In the genomic region with DNA sequence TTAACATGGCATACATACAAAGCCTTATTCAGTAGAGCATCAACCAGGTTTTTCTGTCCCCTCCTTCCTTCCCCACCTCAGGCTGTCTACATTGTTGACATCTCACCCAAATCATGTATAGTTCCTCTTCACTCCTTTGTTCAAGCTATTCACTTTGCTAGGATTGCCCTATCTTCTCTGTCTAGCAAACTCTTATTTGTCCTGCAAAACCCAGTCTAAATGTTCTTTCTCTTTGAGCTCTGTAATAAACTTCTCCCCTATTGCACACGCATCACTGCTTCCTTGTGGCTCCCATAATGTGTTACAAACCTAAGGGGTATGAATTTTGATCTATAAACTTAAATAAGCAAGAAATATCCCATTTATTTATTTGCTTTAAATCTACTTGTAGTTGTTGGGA, we compare ENCODE assay signal across 29 cellular contexts. TPM values are rescaled to one million over a fixed set of nuclear protein-coding genes. Genes with fewer than 3 reads are reported as not detected.
"Had no signal": no experiment of that assay in that cellular context is flagged by ENCODE, and none has a peak within 500 bp of the region (broad histone marks: within the 10 kb centered on the region; RNA-seq: fewer than 3 reads in every experiment).

No MANE protein-coding gene starts in this region.

- H3K4me1 ChIP-seq: left ventricle myocardium inferior, testis, thyroid gland, transverse colon, upper lobe of left lung, vagina had no signal

- H3K27ac ChIP-seq: left ventricle myocardium inferior, ovary, skin epidermis, stomach, testis, thyroid gland, transverse colon, upper lobe of left lung, vagina had no signal

- H3K27ac Mint-ChIP-seq: naive thymus-derived CD4-positive, alpha-beta T cell; natural killer cell treated with Interleukin-12 subunit alpha and Interleukin-12 subunit beta and Interleukin-15 and Interleukin-18, amount 100 ng/mL, for 72 hours; progenitor cell of endocrine pancreas; stimulated activated naive B cell treated with anti-CD40 and anti-IgM and Interleukin-4, amounts not matched to agents 10 μg/mL and 1 μg/mL and 100 μg/mL, for 72 hours had no signal

- H3K27me3 Mint-ChIP-seq: progenitor cell of endocrine pancreas had no signal

- DNase-seq: islet precursor cell; left ventricle myocardium inferior; mesendoderm; midbrain; mucosa of descending colon; naive thymus-derived CD4-positive, alpha-beta T cell; ovary; retina; right cardiac atrium; stimulated activated CD4-positive, alpha-beta T cell treated with anti-CD3 and anti-CD28 coated beads, Interleukin-12 subunit alpha, Interleukin-12 subunit beta, amount 100 ng/mL, for 4 hours; stimulated activated CD4-positive, alpha-beta T cell treated with anti-CD3 and anti-CD28 coated beads, Interleukin-15, amount 100 ng/mL, for 24 hours; stimulated activated CD4-positive, alpha-beta T cell treated with anti-CD3 and anti-CD28 coated beads, Interleukin-2, amount 100 ng/mL, for 24 hours; stimulated activated CD4-positive, alpha-beta T cell treated with anti-CD3 and anti-CD28 coated beads, Interleukin-4, amount 100 ng/mL, for 1 hour; stimulated activated naive B cell treated with anti-CD40 and anti-IgM and Interleukin-4, amounts not matched to agents 10 μg/mL and 1 μg/mL and 100 μg/mL, for 72 hours; stimulated activated naive CD8-positive, alpha-beta T cell treated with anti-CD3 and anti-CD28 coated beads, Interleukin-15, Interleukin-2, amounts not matched to agents 100 U/mL and 50 U/mL, for 24 hours; stomach; testis; thyroid gland; transverse colon; upper lobe of left lung had no signal

- H3K36me3 ChIP-seq: ovary, stomach, thyroid gland, transverse colon, upper lobe of left lung, vagina had no signal

- H3K36me3 Mint-ChIP-seq: naive thymus-derived CD4-positive, alpha-beta T cell; natural killer cell treated with Interleukin-12 subunit alpha and Interleukin-12 subunit beta and Interleukin-15 and Interleukin-18, amount 100 ng/mL, for 72 hours; stimulated activated naive B cell treated with anti-CD40 and anti-IgM and Interleukin-4, amounts not matched to agents 10 μg/mL and 1 μg/mL and 100 μg/mL, for 72 hours had no signal

- H3K4me3 ChIP-seq: left ventricle myocardium inferior, lung, mucosa of descending colon, ovary, skin epidermis, stomach, testis, thyroid gland, transverse colon, upper lobe of left lung, vagina had no signal

- H3K27me3 ChIP-seq: ovary, stomach, testis, thyroid gland, transverse colon, upper lobe of left lung, vagina had no signal

- H3K4me3 Mint-ChIP-seq: naive thymus-derived CD4-positive, alpha-beta T cell; natural killer cell treated with Interleukin-12 subunit alpha and Interleukin-12 subunit beta and Interleukin-15 and Interleukin-18, amount 100 ng/mL, for 72 hours; stimulated activated naive B cell treated with anti-CD40 and anti-IgM and Interleukin-4, amounts not matched to agents 10 μg/mL and 1 μg/mL and 100 μg/mL, for 72 hours had no signal

- H3K4me1 Mint-ChIP-seq: naive thymus-derived CD4-positive, alpha-beta T cell; stimulated activated naive B cell treated with anti-CD40 and anti-IgM and Interleukin-4, amounts not matched to agents 10 μg/mL and 1 μg/mL and 100 μg/mL, for 72 hours had no signal

- H3K9me3 Mint-ChIP-seq: natural killer cell treated with Interleukin-12 subunit alpha and Interleukin-12 subunit beta and Interleukin-15 and Interleukin-18, amount 100 ng/mL, for 72 hours; stimulated activated naive B cell treated with anti-CD40 and anti-IgM and Interleukin-4, amounts not matched to agents 10 μg/mL and 1 μg/mL and 100 μg/mL, for 72 hours had no signal

- H3K9me3 ChIP-seq: left ventricle myocardium inferior, mucosa of descending colon, ovary, stomach, testis, thyroid gland, transverse colon, upper lobe of left lung, vagina had no signal

- ATAC-seq: mucosa of descending colon; naive thymus-derived CD4-positive, alpha-beta T cell; natural killer cell treated with Interleukin-12 subunit alpha and Interleukin-12 subunit beta and Interleukin-15 and Interleukin-18, amount 100 ng/mL, for 72 hours; right cardiac atrium; sciatic nerve; stimulated activated naive B cell treated with anti-CD40 and anti-IgM and Interleukin-4, amounts not matched to agents 10 μg/mL and 1 μg/mL and 100 μg/mL, for 72 hours; stimulated activated naive CD8-positive, alpha-beta T cell treated with anti-CD3 and anti-CD28 coated beads, Interleukin-15, Interleukin-2, amounts not matched to agents 100 U/mL and 50 U/mL, for 24 hours had no signal

RNA-seq across cellular contexts. Expression of gene MYPN, which starts 36.8 kb away (rescaled TPM):
- total RNA-seq: naive thymus-derived CD4-positive, alpha-beta T cell; omental fat pad; upper lobe of left lung; vagina had no signal
- polyA plus RNA-seq: naive thymus-derived CD4-positive, alpha-beta T cell; neural cell; urinary bladder had no signal
